Comparison of ENCODE assay signal across 15 cellular contexts in the genomic region with DNA sequence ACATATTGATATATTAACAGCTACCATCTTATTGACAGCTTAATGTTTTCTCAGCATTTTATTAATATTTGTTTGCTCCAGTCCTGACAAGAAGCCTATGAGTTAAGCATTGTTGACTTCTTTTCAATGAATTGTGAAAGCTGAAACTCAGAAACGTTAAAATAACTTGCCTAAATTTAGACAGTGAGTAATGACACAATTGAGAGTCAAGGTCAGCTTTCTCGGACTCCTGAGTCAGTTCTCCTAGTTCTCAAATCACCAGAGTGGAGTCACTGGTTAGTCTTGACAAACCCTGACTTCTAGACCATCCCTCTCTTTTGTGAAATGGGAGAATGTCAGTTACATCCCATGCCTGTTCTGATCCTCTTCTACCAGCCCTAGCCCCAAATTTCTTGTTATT.
DNase-seq lines count a peak whose midpoint lies in the region; ATAC-seq and TF ChIP-seq lines count a peak whose summit lies in the region.
"Had no signal": no experiment of that assay in that cellular context is flagged by ENCODE, and none has a peak within 500 bp of the region (broad histone marks: within the 10 kb centered on the region; RNA-seq: fewer than 3 reads in every experiment).

No MANE protein-coding gene starts in this region.

- TF ChIP-seq CTCF in stomach (IDR thresholded peaks at IDR 0.05), result no peak

- intact Hi-C loops in stomach (cut with DNase I; ENCODE audit: low total_unique reads), result no loop called here

- ATAC-seq in GM18498 (IDR thresholded peaks at IDR 0.05; ENCODE audit: unreplicated experiment), result peak; percentile 92
- peak; percentile 74 for ATAC-seq in GM19452 (IDR thresholded peaks at IDR 0.05; ENCODE audit: unreplicated experiment)
- ATAC-seq in HG02798 (IDR thresholded peaks at IDR 0.05; ENCODE audit: poor library complexity, unreplicated experiment), result peak; percentile 95
- ATAC-seq in HG03521 (IDR thresholded peaks at IDR 0.05; ENCODE audit: unreplicated experiment), result peak; percentile 83
- ATAC-seq: gastroesophageal sphincter; natural killer cell treated with Interleukin-12 subunit alpha and Interleukin-12 subunit beta and Interleukin-15 and Interleukin-18, amount 100 ng/mL, for 72 hours had no signal

- TF ChIP-seq POLR2A in stomach (IDR thresholded peaks at IDR 0.05), result no peak

- no peak overlapping the region for H3K4me3 ChIP-seq in stomach
- H3K4me3 ChIP-seq: gastroesophageal sphincter, skin epidermis had no signal

- no peaks in the 10 kb centered on the region for H3K36me3 ChIP-seq in stomach
- H3K36me3 ChIP-seq: gastroesophageal sphincter had no signal

- no peaks in the 10 kb centered on the region for H3K4me1 ChIP-seq in stomach
- H3K4me1 ChIP-seq: gastroesophageal sphincter had no signal

- no peak for DNase-seq in germinal center (ENCODE audit: low spot score)
- DNase-seq in NCI-H187 (lab: John Stamatoyannopoulos, UW), result no peak
- no peak for DNase-seq in stomach
- DNase-seq in COLO668 (lab: John Stamatoyannopoulos, UW; ENCODE audit: unreplicated experiment), result no peak
- DNase-seq: DMS79 treated with DMSO at 0.1 percent for 48 hours, NCI-H1417, NCI-H774, SIG-M5 had no signal

- H3K9me3 ChIP-seq in stomach, result no peaks in the 10 kb centered on the region
- H3K9me3 ChIP-seq: gastroesophageal sphincter had no signal

- TF ChIP-seq EP300 in stomach (IDR thresholded peaks at IDR 0.05), result no peak

- no peaks in the 10 kb centered on the region for H3K27me3 ChIP-seq in stomach
- H3K27me3 ChIP-seq: gastroesophageal sphincter had no signal

- WGBS in stomach, 5 donors, result 25 to 52% (median 36%) methylated on average over 2 of the region's 2 CpGs

- no peak overlapping the region for H3K27ac ChIP-seq in stomach
- H3K27ac ChIP-seq: gastroesophageal sphincter, skin epidermis had no signal
